ENCODE assay signal across 14 cellular contexts in genomic region chr6:136103101-136103688, GRCh38.
DNase-seq lines count a peak whose midpoint lies in the region; ATAC-seq, FAIRE-seq and TF ChIP-seq lines count a peak whose summit lies in the region.
"Had no signal": no experiment of that assay in that cellular context is flagged by ENCODE, and none has a peak within 500 bp of the region (broad histone marks: within the 10 kb centered on the region; RNA-seq: fewer than 3 reads in every experiment).

No MANE protein-coding gene starts in this region.

- POLR2A ChIA-PET in activated CD4-positive, alpha-beta T cell treated with anti-CD3 and anti-CD28 coated beads, Interleukin-2, amount 10 ng/mL, durations not matched to agents 7 days and 5 days (lab: Charles Lee) = no interaction called here

- no peaks in the 10 kb centered on the region for H3K36me3 ChIP-seq in neural progenitor cell
- no peaks in the 10 kb centered on the region for H3K36me3 ChIP-seq in vagina
- H3K36me3 ChIP-seq in spleen = no peaks in the 10 kb centered on the region

- no peaks in the 10 kb centered on the region for H3K4me1 Mint-ChIP-seq in activated CD4-positive, alpha-beta T cell treated with anti-CD3 and anti-CD28 coated beads, Interleukin-2, amount 10 ng/mL, durations not matched to agents 7 days and 5 days
- H3K4me1 Mint-ChIP-seq in neural progenitor cell = peaks cover 30% of the 10 kb centered on the region
- H3K4me1 Mint-ChIP-seq: activated naive CD8-positive, alpha-beta T cell treated with anti-CD3 and anti-CD28 coated beads for 36 hours; CD4-positive, alpha-beta memory T cell had no signal

- no peak overlapping the region for H3K4me3 ChIP-seq in neural progenitor cell
- H3K4me3 ChIP-seq in vagina = peak overlapping the region in 1 of 2 donors; percentile 11
- H3K4me3 ChIP-seq in spleen = no peak overlapping the region

- H3K27me3 ChIP-seq in neural progenitor cell (no peaks in the 10 kb centered on the region), vagina (no peaks in the 10 kb centered on the region), spleen (replicated peaks in 1 of 7) (no peaks in the 10 kb centered on the region)

- H3K36me3 Mint-ChIP-seq in activated CD4-positive, alpha-beta T cell treated with anti-CD3 and anti-CD28 coated beads, Interleukin-2, amount 10 ng/mL, durations not matched to agents 7 days and 5 days (ENCODE audit: low read depth) = no peaks in the 10 kb centered on the region
- no peaks in the 10 kb centered on the region for H3K36me3 Mint-ChIP-seq in neural progenitor cell
- H3K36me3 Mint-ChIP-seq: activated naive CD8-positive, alpha-beta T cell treated with anti-CD3 and anti-CD28 coated beads for 36 hours; CD4-positive, alpha-beta memory T cell had no signal

- no peak overlapping the region for H3K9ac ChIP-seq in neural progenitor cell

- no peak overlapping the region for H3K4me2 ChIP-seq in neural progenitor cell

- no peak for FAIRE-seq in D721Med (lab: Jason Lieb, UNC)

- H3K4me3 Mint-ChIP-seq in activated CD4-positive, alpha-beta T cell treated with anti-CD3 and anti-CD28 coated beads, Interleukin-2, amount 10 ng/mL, durations not matched to agents 7 days and 5 days = no peak overlapping the region
- H3K4me3 Mint-ChIP-seq in neural progenitor cell = no peak overlapping the region
- H3K4me3 Mint-ChIP-seq: activated naive CD8-positive, alpha-beta T cell treated with anti-CD3 and anti-CD28 coated beads for 36 hours; CD4-positive, alpha-beta memory T cell had no signal

- no peak overlapping the region for H2AFZ ChIP-seq in neural progenitor cell (replicated peaks)

- peak; percentile 13 for ATAC-seq in left ventricle myocardium superior
- ATAC-seq in activated CD4-positive, CD25-positive, alpha-beta regulatory T cell treated with anti-CD3 and anti-CD28 coated beads, Interleukin-2, amount 50 U/mL, for 24 hours = no peak
- ATAC-seq: HCT116 had no signal

- peak overlapping the region; percentile 22 for H3K27ac Mint-ChIP-seq in activated CD4-positive, alpha-beta T cell treated with anti-CD3 and anti-CD28 coated beads, Interleukin-2, amount 10 ng/mL, durations not matched to agents 7 days and 5 days
- peak overlapping the region; percentile 83 for H3K27ac Mint-ChIP-seq in neural progenitor cell
- H3K27ac Mint-ChIP-seq: activated naive CD8-positive, alpha-beta T cell treated with anti-CD3 and anti-CD28 coated beads for 36 hours; CD4-positive, alpha-beta memory T cell had no signal

- TF ChIP-seq POLR2A in vagina (IDR thresholded peaks at IDR 0.05) = no peak
- no peak for TF ChIP-seq POLR2A in spleen (IDR thresholded peaks at IDR 0.05)

- H3K9me3 ChIP-seq in neural progenitor cell (ENCODE audit: low read depth) (no peaks in the 10 kb centered on the region), vagina (no peaks in the 10 kb centered on the region), spleen (no peaks in the 10 kb centered on the region)

- no peaks in the 10 kb centered on the region for H3F3A ChIP-seq in neural progenitor cell (ENCODE audit: low read depth)

- intact Hi-C loops in left ventricle myocardium superior (cut with micrococcal nuclease) = loop anchor here (10.0 kb wide), 1 partner anchor 58 kb away; no protein-coding TSS in a partner anchor
- intact Hi-C loops in vagina (cut with DNase I) = no loop called here
- intact Hi-C loops in spleen (cut with DNase I; ENCODE audit: low total_unique reads) = no loop called here

- CTCF ChIA-PET in activated CD4-positive, alpha-beta T cell treated with anti-CD3 and anti-CD28 coated beads, Interleukin-2, amount 10 ng/mL, durations not matched to agents 7 days and 5 days (lab: Charles Lee) = no interaction called here

- no peaks in the 10 kb centered on the region for H3K27me3 Mint-ChIP-seq in activated CD4-positive, alpha-beta T cell treated with anti-CD3 and anti-CD28 coated beads, Interleukin-2, amount 10 ng/mL, durations not matched to agents 7 days and 5 days
- H3K27me3 Mint-ChIP-seq in neural progenitor cell (ENCODE audit: insufficient read depth, low read depth) = no peaks in the 10 kb centered on the region
- H3K27me3 Mint-ChIP-seq: activated naive CD8-positive, alpha-beta T cell treated with anti-CD3 and anti-CD28 coated beads for 36 hours had no signal

- no peak for DNase-seq in activated CD4-positive, alpha-beta T cell treated with anti-CD3 and anti-CD28 coated beads, Interleukin-2, amount 10 ng/mL, durations not matched to agents 7 days and 5 days
- no peak for DNase-seq in activated CD4-positive, alpha-beta T cell treated with anti-CD3 and anti-CD28 coated beads, Interleukin-2, amount 50 U/mL, for 1 hour
- no peak for DNase-seq in left ventricle myocardium superior
- peak; percentile 18 for DNase-seq in neural progenitor cell (ENCODE audit: low spot score)
- no peak for DNase-seq in vagina (ENCODE audit: extremely low spot score in 2 of 2)
- no peak for DNase-seq in spleen
- no peak for DNase-seq in D721Med (ENCODE audit: insufficient read length, low spot score)
- DNase-seq: activated naive CD8-positive, alpha-beta T cell treated with anti-CD3 and anti-CD28 coated beads for 36 hours; CD4-positive, alpha-beta memory T cell; NCI-H446 treated with DMSO at 0.1 percent for 48 hours; T-helper 9 cell had no signal

- H3K27ac ChIP-seq in neural progenitor cell (no peak overlapping the region), vagina (peak overlapping the region; percentile 80), spleen (peak overlapping the region in 2 of 8 donors; percentile 18 to 22)
- H3K27ac ChIP-seq: 22Rv1 had no signal

- no peaks in the 10 kb centered on the region for H4K20me1 ChIP-seq in neural progenitor cell (ENCODE audit: low read depth)

- H3K9me3 Mint-ChIP-seq in activated CD4-positive, alpha-beta T cell treated with anti-CD3 and anti-CD28 coated beads, Interleukin-2, amount 10 ng/mL, durations not matched to agents 7 days and 5 days = no peaks in the 10 kb centered on the region
- H3K9me3 Mint-ChIP-seq in neural progenitor cell = peaks cover 2% of the 10 kb centered on the region
- H3K9me3 Mint-ChIP-seq: activated naive CD8-positive, alpha-beta T cell treated with anti-CD3 and anti-CD28 coated beads for 36 hours had no signal

- TF ChIP-seq CTCF in neural progenitor cell (IDR thresholded peaks at IDR 0.05) (no peak), vagina (IDR thresholded peaks at IDR 0.05) (no peak), spleen (IDR thresholded peaks at IDR 0.05 in 8 of 11, conservative IDR thresholded peaks at IDR 0.05 in 3 of 11) (no peak), D721Med (IDR thresholded peaks at IDR 0.05; ENCODE audit: insufficient read depth, missing control alignments) (no peak)

- peaks cover 11% of the 10 kb centered on the region for H3K4me1 ChIP-seq in neural progenitor cell
- peaks cover 28% of the 10 kb centered on the region for H3K4me1 ChIP-seq in vagina
- H3K4me1 ChIP-seq in spleen = peaks cover 0 to 17% (median 0%) of the 10 kb centered on the region in 6 donors

- no peaks in the 10 kb centered on the region for H3K79me2 ChIP-seq in neural progenitor cell (ENCODE audit: low read depth)

- WGBS in spleen, 5 donors = 59 to 82% (median 74%) methylated on average over 5 of the region's 5 CpGs
